16 cellular contexts compared by ENCODE assay signal in genomic region chr1:51559501-51559900, GRCh38.
"Had no signal": no experiment of that assay in that cellular context is flagged by ENCODE, and none has a peak within 500 bp of the region (broad histone marks: within the 10 kb centered on the region; RNA-seq: fewer than 3 reads in every experiment).

No MANE protein-coding gene starts in this region.

- H3K4me1 ChIP-seq: parathyroid adenoma had no signal

- H3K9ac ChIP-seq: parathyroid adenoma had no signal

- H3K79me2 ChIP-seq: parathyroid adenoma had no signal

- H3K27me3 Mint-ChIP-seq: activated naive CD8-positive, alpha-beta T cell treated with anti-CD3 and anti-CD28 coated beads, Interleukin-2, amount 50 U/mL, for 24 hours had no signal

- H3K4me3 ChIP-seq: ascending aorta, lung, skin epidermis, suprapubic skin, upper lobe of left lung had no signal

- H2AFZ ChIP-seq: parathyroid adenoma had no signal

- H3K4me3 Mint-ChIP-seq: activated naive CD4-positive, alpha-beta T cell treated with anti-CD3 and anti-CD28 coated beads for 36 hours; activated naive CD8-positive, alpha-beta T cell treated with anti-CD3 and anti-CD28 coated beads, Interleukin-2, amount 50 U/mL, for 24 hours; naive thymus-derived CD4-positive, alpha-beta T cell had no signal

- H3K9me3 ChIP-seq: ascending aorta, suprapubic skin, upper lobe of left lung had no signal

- H3K27me3 ChIP-seq: ascending aorta, suprapubic skin, upper lobe of left lung had no signal

- H3K27ac ChIP-seq: ascending aorta, parathyroid adenoma, suprapubic skin, upper lobe of left lung had no signal

- H3K36me3 Mint-ChIP-seq: naive thymus-derived CD4-positive, alpha-beta T cell had no signal

- H3K9me3 Mint-ChIP-seq: activated naive CD4-positive, alpha-beta T cell treated with anti-CD3 and anti-CD28 coated beads for 36 hours; activated naive CD8-positive, alpha-beta T cell treated with anti-CD3 and anti-CD28 coated beads, Interleukin-2, amount 50 U/mL, for 24 hours; naive thymus-derived CD4-positive, alpha-beta T cell had no signal

- H3K27ac Mint-ChIP-seq: activated naive CD4-positive, alpha-beta T cell treated with anti-CD3 and anti-CD28 coated beads for 36 hours; naive thymus-derived CD4-positive, alpha-beta T cell had no signal

- DNase-seq: activated CD4-positive, alpha-beta T cell treated with anti-CD3 and anti-CD28 coated beads, Interleukin-2, amount 50 U/mL, for 1 hour; activated naive CD4-positive, alpha-beta T cell treated with anti-CD3 and anti-CD28 coated beads for 36 hours; activated naive CD8-positive, alpha-beta T cell treated with anti-CD3 and anti-CD28 coated beads, Interleukin-2, amount 50 U/mL, for 24 hours; activated T-cell treated with anti-CD3 and anti-CD28 coated beads for 4 hours; dermis blood vessel endothelial cell; left colon; naive thymus-derived CD4-positive, alpha-beta T cell; stimulated activated CD4-positive, alpha-beta T cell treated with anti-CD3 and anti-CD28 coated beads, Interleukin-4, amount 100 ng/mL, for 24 hours; stimulated activated naive CD4-positive, alpha-beta T cell treated with Interleukin-2 at 50 U/mL for 16 hours; T-helper 9 cell; upper lobe of left lung had no signal

- H3K36me3 ChIP-seq: ascending aorta, suprapubic skin, upper lobe of left lung had no signal

- ATAC-seq: left colon; naive thymus-derived CD4-positive, alpha-beta T cell had no signal
